In the genomic region with DNA sequence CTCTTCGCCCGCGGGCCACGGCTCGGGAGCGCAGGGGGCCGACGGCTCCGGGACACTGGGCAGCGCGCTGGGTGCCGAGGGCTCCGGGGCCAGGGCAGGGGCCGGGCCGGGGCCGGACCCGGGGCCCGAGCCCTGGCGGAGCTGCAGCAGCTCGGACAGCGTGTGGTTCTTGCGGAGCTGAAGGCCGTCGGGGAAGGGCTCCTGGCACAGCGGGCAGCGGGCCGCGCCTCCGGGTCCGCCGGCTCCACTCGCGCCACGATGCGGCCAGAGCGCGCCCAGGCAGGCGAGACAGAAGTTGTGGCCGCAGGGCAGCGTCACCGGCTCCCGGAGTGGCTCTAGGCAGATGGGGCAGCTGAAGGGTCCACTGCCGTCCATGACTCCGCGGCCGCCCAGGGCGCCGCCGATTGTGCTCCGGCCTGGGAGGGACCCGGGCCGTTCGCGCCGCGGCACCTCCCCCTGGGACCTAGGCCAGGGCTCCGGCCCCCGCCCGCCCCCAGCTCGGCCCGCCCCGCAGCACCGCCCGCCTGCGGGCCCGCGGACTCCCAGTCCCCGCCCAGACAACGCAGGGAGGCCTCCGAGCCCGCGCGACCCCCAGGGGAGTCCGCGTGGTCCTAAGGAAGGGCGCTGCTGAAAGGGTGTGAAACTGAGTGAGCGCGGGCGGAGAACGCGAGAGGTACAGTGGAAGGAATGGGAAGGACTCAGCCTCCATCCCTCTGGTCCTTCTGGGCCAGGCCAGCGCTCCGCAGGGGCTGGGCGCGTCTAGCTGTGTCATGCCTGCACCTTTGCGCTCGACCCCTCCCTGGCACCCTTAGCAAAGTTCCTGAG, we compare ENCODE assay signal across 1 cellular context.
A peak's percentile ranks its signal among the peaks of the same experiment; 100 is the strongest.
TF ChIP-seq lines count a peak whose summit lies in the region.

A gene with protein sequence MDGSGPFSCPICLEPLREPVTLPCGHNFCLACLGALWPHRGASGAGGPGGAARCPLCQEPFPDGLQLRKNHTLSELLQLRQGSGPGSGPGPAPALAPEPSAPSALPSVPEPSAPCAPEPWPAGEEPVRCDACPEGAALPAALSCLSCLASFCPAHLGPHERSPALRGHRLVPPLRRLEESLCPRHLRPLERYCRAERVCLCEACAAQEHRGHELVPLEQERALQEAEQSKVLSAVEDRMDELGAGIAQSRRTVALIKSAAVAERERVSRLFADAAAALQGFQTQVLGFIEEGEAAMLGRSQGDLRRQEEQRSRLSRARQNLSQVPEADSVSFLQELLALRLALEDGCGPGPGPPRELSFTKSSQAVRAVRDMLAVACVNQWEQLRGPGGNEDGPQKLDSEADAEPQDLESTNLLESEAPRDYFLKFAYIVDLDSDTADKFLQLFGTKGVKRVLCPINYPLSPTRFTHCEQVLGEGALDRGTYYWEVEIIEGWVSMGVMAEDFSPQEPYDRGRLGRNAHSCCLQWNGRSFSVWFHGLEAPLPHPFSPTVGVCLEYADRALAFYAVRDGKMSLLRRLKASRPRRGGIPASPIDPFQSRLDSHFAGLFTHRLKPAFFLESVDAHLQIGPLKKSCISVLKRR (minus strand): TSS at position 408 of the 825 bp plus-strand sequence. CDS start 33 bp downstream, at position 375.

TF ChIP-seq in HepG2, 621 proteins besides CTCF, POLR2A, EP300 and RAD21 (continued from another document and continues in another):
- TF ChIP-seq, protein P1, sequence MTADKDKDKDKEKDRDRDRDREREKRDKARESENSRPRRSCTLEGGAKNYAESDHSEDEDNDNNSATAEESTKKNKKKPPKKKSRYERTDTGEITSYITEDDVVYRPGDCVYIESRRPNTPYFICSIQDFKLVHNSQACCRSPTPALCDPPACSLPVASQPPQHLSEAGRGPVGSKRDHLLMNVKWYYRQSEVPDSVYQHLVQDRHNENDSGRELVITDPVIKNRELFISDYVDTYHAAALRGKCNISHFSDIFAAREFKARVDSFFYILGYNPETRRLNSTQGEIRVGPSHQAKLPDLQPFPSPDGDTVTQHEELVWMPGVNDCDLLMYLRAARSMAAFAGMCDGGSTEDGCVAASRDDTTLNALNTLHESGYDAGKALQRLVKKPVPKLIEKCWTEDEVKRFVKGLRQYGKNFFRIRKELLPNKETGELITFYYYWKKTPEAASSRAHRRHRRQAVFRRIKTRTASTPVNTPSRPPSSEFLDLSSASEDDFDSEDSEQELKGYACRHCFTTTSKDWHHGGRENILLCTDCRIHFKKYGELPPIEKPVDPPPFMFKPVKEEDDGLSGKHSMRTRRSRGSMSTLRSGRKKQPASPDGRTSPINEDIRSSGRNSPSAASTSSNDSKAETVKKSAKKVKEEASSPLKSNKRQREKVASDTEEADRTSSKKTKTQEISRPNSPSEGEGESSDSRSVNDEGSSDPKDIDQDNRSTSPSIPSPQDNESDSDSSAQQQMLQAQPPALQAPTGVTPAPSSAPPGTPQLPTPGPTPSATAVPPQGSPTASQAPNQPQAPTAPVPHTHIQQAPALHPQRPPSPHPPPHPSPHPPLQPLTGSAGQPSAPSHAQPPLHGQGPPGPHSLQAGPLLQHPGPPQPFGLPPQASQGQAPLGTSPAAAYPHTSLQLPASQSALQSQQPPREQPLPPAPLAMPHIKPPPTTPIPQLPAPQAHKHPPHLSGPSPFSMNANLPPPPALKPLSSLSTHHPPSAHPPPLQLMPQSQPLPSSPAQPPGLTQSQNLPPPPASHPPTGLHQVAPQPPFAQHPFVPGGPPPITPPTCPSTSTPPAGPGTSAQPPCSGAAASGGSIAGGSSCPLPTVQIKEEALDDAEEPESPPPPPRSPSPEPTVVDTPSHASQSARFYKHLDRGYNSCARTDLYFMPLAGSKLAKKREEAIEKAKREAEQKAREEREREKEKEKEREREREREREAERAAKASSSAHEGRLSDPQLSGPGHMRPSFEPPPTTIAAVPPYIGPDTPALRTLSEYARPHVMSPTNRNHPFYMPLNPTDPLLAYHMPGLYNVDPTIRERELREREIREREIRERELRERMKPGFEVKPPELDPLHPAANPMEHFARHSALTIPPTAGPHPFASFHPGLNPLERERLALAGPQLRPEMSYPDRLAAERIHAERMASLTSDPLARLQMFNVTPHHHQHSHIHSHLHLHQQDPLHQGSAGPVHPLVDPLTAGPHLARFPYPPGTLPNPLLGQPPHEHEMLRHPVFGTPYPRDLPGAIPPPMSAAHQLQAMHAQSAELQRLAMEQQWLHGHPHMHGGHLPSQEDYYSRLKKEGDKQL (CRISPR knock-in tag; IDR thresholded peaks at IDR 0.05; ENCODE audit: low read depth), result no peak
- TF ChIP-seq ZNF530 (CRISPR knock-in tag; IDR thresholded peaks at IDR 0.05; ENCODE audit: low read depth) (no peak), ARID4A (CRISPR knock-in tag; IDR thresholded peaks at IDR 0.05; ENCODE audit: borderline replicate concordance) (peak; percentile 66), NCOR1 (IDR thresholded peaks at IDR 0.05; ENCODE audit: borderline replicate concordance, low read length) (0 out of 2 replicates have a peak, but pooled peaks have one; percentile 18), NFYB (CRISPR knock-in tag; IDR thresholded peaks at IDR 0.05) (no peak), ZNF839 (CRISPR knock-in tag; IDR thresholded peaks at IDR 0.05; ENCODE audit: borderline replicate concordance) (no peak), CREBL2 (CRISPR knock-in tag; IDR thresholded peaks at IDR 0.05; ENCODE audit: borderline replicate concordance) (no peak), CBX1 (IDR thresholded peaks at IDR 0.05; ENCODE audit: low read depth) (peak; percentile 66), ZFP36 (IDR thresholded peaks at IDR 0.05; ENCODE audit: borderline replicate concordance, low read depth, low read length, partially characterized antibody) (no peak), SP2 (CRISPR knock-in tag; IDR thresholded peaks at IDR 0.05) (no peak), ZNF124 (CRISPR knock-in tag; IDR thresholded peaks at IDR 0.05) (peak; percentile 80), ZNF564 (CRISPR knock-in tag; IDR thresholded peaks at IDR 0.05) (peak; percentile 7; the same call in 1 of the 2 replicates), ZNF414 (CRISPR knock-in tag; IDR thresholded peaks at IDR 0.05) (peak; percentile 42; the same call in 1 of the 2 replicates), ZNF260 (CRISPR knock-in tag; IDR thresholded peaks at IDR 0.05; ENCODE audit: borderline replicate concordance, low read depth) (no peak), SOX13 (IDR thresholded peaks at IDR 0.05) (no peak), SOX13 (CRISPR knock-in tag; conservative IDR thresholded peaks at IDR 0.05 in 1 of 2, IDR thresholded peaks at IDR 0.05 in 1 of 2) (no peak; a peak in 1 of 4 replicates), POLR2AphosphoS5 (IDR thresholded peaks at IDR 0.05; ENCODE audit: low read depth, low read length) (peak; percentile 80), NR2F6 (IDR thresholded peaks at IDR 0.05) (peak; percentile 13; the same call in 1 of the 2 replicates), NR2F6 (CRISPR knock-in tag; IDR thresholded peaks at IDR 0.05) (peak; percentile 49), POLR2G (IDR thresholded peaks at IDR 0.05; ENCODE audit: low read depth, low read length) (peak; percentile 71), KMT2A (CRISPR knock-in tag; IDR thresholded peaks at IDR 0.05) (peak; percentile 74), ZNF501 (CRISPR knock-in tag; IDR thresholded peaks at IDR 0.05) (peak; percentile 76), TFAP4 (IDR thresholded peaks at IDR 0.05; ENCODE audit: borderline replicate concordance, low read depth) (no peak), MAFG (CRISPR knock-in tag; IDR thresholded peaks at IDR 0.05) (no peak), ZNF263 (CRISPR knock-in tag; IDR thresholded peaks at IDR 0.05) (peak; percentile 19; the same call in 1 of the 2 replicates), KLF6 (CRISPR knock-in tag; IDR thresholded peaks at IDR 0.05) (peak; percentile 68; the same call in 1 of the 2 replicates), FOXK1 (CRISPR knock-in tag; IDR thresholded peaks at IDR 0.05; ENCODE audit: borderline replicate concordance, low read depth) (no peak; the same call in 1 of the 2 replicates), SRSF1 (optimal IDR thresholded peaks at IDR 0.05; ENCODE audit: low read depth, low read length) (peak; percentile 24), BRCA1 (CRISPR knock-in tag; IDR thresholded peaks at IDR 0.05) (no peak; the same call in 1 of the 2 replicates), PREB (CRISPR knock-in tag; IDR thresholded peaks at IDR 0.05) (peak; percentile 37; the same call in 1 of the 2 replicates), HNRNPL (IDR thresholded peaks at IDR 0.05; ENCODE audit: low read depth, low read length) (peak; percentile 39; the same call in 1 of the 2 replicates), MZF1 (CRISPR knock-in tag; IDR thresholded peaks at IDR 0.05; ENCODE audit: borderline replicate concordance) (0 out of 2 replicates have a peak, but pooled peaks have one; percentile 56), ZNF160 (CRISPR knock-in tag; IDR thresholded peaks at IDR 0.05) (peak; percentile 71), ZNF768 (CRISPR knock-in tag; IDR thresholded peaks at IDR 0.05) (peak; percentile 6; the same call in 1 of the 2 replicates), RELA (CRISPR knock-in tag; IDR thresholded peaks at IDR 0.05) (peak; percentile 58; the same call in 1 of the 2 replicates), NR2F2 (IDR thresholded peaks at IDR 0.05; ENCODE audit: borderline replicate concordance, low read depth) (no peak)
- TF ChIP-seq, protein P2, sequence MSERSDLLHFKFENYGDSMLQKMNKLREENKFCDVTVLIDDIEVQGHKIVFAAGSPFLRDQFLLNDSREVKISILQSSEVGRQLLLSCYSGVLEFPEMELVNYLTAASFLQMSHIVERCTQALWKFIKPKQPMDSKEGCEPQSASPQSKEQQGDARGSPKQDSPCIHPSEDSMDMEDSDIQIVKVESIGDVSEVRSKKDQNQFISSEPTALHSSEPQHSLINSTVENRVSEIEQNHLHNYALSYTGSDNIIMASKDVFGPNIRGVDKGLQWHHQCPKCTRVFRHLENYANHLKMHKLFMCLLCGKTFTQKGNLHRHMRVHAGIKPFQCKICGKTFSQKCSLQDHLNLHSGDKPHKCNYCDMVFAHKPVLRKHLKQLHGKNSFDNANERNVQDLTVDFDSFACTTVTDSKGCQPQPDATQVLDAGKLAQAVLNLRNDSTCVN (CRISPR knock-in tag; IDR thresholded peaks at IDR 0.05; ENCODE audit: borderline replicate concordance), result peak; percentile 78
- TF ChIP-seq, protein P3, sequence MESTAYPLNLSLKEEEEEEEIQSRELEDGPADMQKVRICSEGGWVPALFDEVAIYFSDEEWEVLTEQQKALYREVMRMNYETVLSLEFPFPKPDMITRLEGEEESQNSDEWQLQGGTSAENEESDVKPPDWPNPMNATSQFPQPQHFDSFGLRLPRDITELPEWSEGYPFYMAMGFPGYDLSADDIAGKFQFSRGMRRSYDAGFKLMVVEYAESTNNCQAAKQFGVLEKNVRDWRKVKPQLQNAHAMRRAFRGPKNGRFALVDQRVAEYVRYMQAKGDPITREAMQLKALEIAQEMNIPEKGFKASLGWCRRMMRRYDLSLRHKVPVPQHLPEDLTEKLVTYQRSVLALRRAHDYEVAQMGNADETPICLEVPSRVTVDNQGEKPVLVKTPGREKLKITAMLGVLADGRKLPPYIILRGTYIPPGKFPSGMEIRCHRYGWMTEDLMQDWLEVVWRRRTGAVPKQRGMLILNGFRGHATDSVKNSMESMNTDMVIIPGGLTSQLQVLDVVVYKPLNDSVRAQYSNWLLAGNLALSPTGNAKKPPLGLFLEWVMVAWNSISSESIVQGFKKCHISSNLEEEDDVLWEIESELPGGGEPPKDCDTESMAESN (CRISPR knock-in tag; conservative IDR thresholded peaks at IDR 0.05), result no peak
